Comparison of ENCODE assay signal across 25 cellular contexts in genomic region chr1:178396789-178397188, GRCh38.
DNase-seq lines count a peak whose midpoint lies in the region; ATAC-seq and TF ChIP-seq lines count a peak whose summit lies in the region.
"Had no signal": no experiment of that assay in that cellular context is flagged by ENCODE, and none has a peak within 500 bp of the region (broad histone marks: within the 10 kb centered on the region; RNA-seq: fewer than 3 reads in every experiment).

No MANE protein-coding gene starts in this region.

- H3K27me3 Mint-ChIP-seq in chondrocyte (ENCODE audit: low read depth) (no peaks in the 10 kb centered on the region), glutamatergic neuron (ENCODE audit: unreplicated experiment) (peaks cover 4% of the 10 kb centered on the region)

- H3K9me3 Mint-ChIP-seq in chondrocyte (ENCODE audit: low read depth) (no peaks in the 10 kb centered on the region), glutamatergic neuron (ENCODE audit: unreplicated experiment) (peaks cover 5% of the 10 kb centered on the region)
- H3K9me3 Mint-ChIP-seq: CD8-positive, alpha-beta T cell had no signal

- no peaks in the 10 kb centered on the region for H3K9me3 ChIP-seq in RWPE2 (ENCODE audit: severe bottlenecking)
- H3K9me3 ChIP-seq: Caco-2, MG63, SJCRH30 had no signal

- H3K4me3 Mint-ChIP-seq in chondrocyte (ENCODE audit: unreplicated experiment) (no peak overlapping the region), glutamatergic neuron (ENCODE audit: unreplicated experiment) (no peak overlapping the region)
- H3K4me3 Mint-ChIP-seq: CD8-positive, alpha-beta T cell had no signal

- H3K27ac Mint-ChIP-seq in chondrocyte (ENCODE audit: unreplicated experiment), result no peak overlapping the region
- no peak overlapping the region for H3K27ac Mint-ChIP-seq in glutamatergic neuron (ENCODE audit: unreplicated experiment)
- H3K27ac Mint-ChIP-seq: CD8-positive, alpha-beta T cell had no signal

- DNase-seq in RWPE2 (ENCODE audit: low spot score) (no peak), chondrocyte (ENCODE audit: low spot score) (no peak), glutamatergic neuron (no peak), NCI-H1694 treated with DMSO at 0.1 percent for 48 hours (lab: John Stamatoyannopoulos, UW) (no peak)
- DNase-seq: C1 segment of cervical spinal cord; Caco-2; CD8-positive, alpha-beta T cell; DMS 273 treated with DMSO at 0.1 percent for 48 hours; DMS79 treated with DMSO at 0.1 percent for 48 hours; GF-D8; KBM-7; MG63; NCI-H1105 treated with DMSO at 0.1 percent for 48 hours; NCI-H146; NCI-H2029; NCI-H446; NCI-H524 treated with DMSO at 0.1 percent for 48 hours; NCI-H774; NK-92 treated with Interleukin-12 subunit alpha and Interleukin-12 subunit beta, amount 100 ng/mL, for 24 hours; PC-3; SJCRH30 had no signal

- H3K36me3 ChIP-seq in RWPE2 (ENCODE audit: low read depth), result no peaks in the 10 kb centered on the region
- H3K36me3 ChIP-seq: MG63, SJCRH30 had no signal

- no peak overlapping the region for H3K4me3 ChIP-seq in RWPE2 (ENCODE audit: severe bottlenecking)
- H3K4me3 ChIP-seq: MG63, SJCRH30 had no signal

- H3K36me3 Mint-ChIP-seq in chondrocyte (ENCODE audit: low read depth) (peaks cover 2% of the 10 kb centered on the region), glutamatergic neuron (ENCODE audit: unreplicated experiment) (no peaks in the 10 kb centered on the region)
- H3K36me3 Mint-ChIP-seq: CD8-positive, alpha-beta T cell had no signal

- H3K4me1 Mint-ChIP-seq in chondrocyte (ENCODE audit: low read depth) (peaks cover 4% of the 10 kb centered on the region), glutamatergic neuron (ENCODE audit: low read depth, unreplicated experiment) (peaks cover 15% of the 10 kb centered on the region)

- no peaks in the 10 kb centered on the region for H3K27me3 ChIP-seq in RWPE2 (ENCODE audit: insufficient read depth, poor library complexity, severe bottlenecking)
- H3K27me3 ChIP-seq: MG63, SJCRH30 had no signal

- TF ChIP-seq CTCF in RWPE2 (IDR thresholded peaks at IDR 0.05; ENCODE audit: poor library complexity, severe bottlenecking) (no peak), chondrocyte (IDR thresholded peaks at IDR 0.05) (peak; percentile 35), glutamatergic neuron (IDR thresholded peaks at IDR 0.05; ENCODE audit: partially characterized antibody, unreplicated experiment) (peak; percentile 39)

- peak overlapping the region; percentile 37 for H3K27ac ChIP-seq in RWPE2 (ENCODE audit: poor library complexity, severe bottlenecking)
- H3K27ac ChIP-seq: SJCRH30 had no signal

- H3K4me1 ChIP-seq in RWPE2 (ENCODE audit: insufficient read depth, poor library complexity, severe bottlenecking), result peaks cover 19% of the 10 kb centered on the region
- H3K4me1 ChIP-seq: Caco-2, SJCRH30 had no signal

- ATAC-seq in RWPE2 (ENCODE audit: low read depth) (no peak), HG03439 (IDR thresholded peaks at IDR 0.05; ENCODE audit: unreplicated experiment) (no peak), HG03025 (IDR thresholded peaks at IDR 0.05; ENCODE audit: low FRiP score, unreplicated experiment) (no peak), GM18517 (IDR thresholded peaks at IDR 0.05; ENCODE audit: unreplicated experiment) (no peak)
- ATAC-seq: CD8-positive, alpha-beta T cell; PC-3; Right ventricle myocardium inferior had no signal
